ENCODE assay signal across 1 cellular context in the genomic region with DNA sequence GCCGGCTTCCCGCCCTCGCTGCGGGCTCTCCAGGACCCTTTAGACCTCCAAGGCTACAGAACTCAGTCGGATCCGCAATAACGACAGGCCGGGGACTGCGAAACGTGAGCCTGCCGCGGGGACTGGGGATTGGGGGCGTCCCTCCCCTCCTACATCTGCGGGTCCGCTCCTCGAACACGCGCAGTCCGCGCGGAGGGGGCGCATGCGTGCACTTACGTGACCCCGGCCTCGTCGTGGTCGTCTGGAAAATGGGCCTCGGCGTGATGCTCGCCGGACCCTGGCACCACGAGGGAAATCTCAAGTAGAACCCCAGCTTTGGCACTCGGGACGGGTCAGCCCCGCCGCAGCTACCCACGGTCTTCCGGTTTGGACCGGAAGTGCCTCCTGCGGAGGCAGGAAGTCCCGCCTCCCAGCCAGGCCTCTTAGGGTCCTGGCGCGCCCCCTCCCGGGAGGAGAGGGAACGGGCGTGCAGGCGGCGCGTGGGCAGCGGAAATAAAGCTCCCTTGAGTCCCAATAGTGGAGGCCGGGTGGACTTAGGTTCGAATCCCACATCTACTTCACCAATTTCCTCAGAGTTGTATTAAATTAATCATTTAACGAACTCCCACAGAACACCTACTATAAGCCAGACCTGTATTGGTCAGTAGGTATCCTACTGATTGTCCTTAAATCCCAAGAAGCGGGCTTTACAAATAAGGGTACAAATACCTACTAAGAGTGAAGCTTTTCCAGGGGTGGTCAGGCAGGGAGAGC.
A peak's percentile ranks its signal among the peaks of the same experiment; 100 is the strongest.
TF ChIP-seq lines count a peak whose summit lies in the region.

A gene with protein sequence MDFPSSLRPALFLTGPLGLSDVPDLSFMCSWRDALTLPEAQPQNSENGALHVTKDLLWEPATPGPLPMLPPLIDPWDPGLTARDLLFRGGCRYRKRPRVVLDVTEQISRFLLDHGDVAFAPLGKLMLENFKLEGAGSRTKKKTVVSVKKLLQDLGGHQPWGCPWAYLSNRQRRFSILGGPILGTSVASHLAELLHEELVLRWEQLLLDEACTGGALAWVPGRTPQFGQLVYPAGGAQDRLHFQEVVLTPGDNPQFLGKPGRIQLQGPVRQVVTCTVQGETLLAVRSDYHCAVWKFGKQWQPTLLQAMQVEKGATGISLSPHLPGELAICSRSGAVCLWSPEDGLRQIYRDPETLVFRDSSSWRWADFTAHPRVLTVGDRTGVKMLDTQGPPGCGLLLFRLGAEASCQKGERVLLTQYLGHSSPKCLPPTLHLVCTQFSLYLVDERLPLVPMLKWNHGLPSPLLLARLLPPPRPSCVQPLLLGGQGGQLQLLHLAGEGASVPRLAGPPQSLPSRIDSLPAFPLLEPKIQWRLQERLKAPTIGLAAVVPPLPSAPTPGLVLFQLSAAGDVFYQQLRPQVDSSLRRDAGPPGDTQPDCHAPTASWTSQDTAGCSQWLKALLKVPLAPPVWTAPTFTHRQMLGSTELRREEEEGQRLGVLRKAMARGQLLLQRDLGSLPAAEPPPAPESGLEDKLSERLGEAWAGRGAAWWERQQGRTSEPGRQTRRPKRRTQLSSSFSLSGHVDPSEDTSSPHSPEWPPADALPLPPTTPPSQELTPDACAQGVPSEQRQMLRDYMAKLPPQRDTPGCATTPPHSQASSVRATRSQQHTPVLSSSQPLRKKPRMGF (minus strand): TSS at position 373 of the 753 bp plus-strand sequence. CDS start 2,069 bp downstream, outside the sequence.

TF ChIP-seq in HepG2, 621 proteins besides CTCF, POLR2A, EP300 and RAD21 (continued from another document and continues in another):
- TF ChIP-seq, protein P1, sequence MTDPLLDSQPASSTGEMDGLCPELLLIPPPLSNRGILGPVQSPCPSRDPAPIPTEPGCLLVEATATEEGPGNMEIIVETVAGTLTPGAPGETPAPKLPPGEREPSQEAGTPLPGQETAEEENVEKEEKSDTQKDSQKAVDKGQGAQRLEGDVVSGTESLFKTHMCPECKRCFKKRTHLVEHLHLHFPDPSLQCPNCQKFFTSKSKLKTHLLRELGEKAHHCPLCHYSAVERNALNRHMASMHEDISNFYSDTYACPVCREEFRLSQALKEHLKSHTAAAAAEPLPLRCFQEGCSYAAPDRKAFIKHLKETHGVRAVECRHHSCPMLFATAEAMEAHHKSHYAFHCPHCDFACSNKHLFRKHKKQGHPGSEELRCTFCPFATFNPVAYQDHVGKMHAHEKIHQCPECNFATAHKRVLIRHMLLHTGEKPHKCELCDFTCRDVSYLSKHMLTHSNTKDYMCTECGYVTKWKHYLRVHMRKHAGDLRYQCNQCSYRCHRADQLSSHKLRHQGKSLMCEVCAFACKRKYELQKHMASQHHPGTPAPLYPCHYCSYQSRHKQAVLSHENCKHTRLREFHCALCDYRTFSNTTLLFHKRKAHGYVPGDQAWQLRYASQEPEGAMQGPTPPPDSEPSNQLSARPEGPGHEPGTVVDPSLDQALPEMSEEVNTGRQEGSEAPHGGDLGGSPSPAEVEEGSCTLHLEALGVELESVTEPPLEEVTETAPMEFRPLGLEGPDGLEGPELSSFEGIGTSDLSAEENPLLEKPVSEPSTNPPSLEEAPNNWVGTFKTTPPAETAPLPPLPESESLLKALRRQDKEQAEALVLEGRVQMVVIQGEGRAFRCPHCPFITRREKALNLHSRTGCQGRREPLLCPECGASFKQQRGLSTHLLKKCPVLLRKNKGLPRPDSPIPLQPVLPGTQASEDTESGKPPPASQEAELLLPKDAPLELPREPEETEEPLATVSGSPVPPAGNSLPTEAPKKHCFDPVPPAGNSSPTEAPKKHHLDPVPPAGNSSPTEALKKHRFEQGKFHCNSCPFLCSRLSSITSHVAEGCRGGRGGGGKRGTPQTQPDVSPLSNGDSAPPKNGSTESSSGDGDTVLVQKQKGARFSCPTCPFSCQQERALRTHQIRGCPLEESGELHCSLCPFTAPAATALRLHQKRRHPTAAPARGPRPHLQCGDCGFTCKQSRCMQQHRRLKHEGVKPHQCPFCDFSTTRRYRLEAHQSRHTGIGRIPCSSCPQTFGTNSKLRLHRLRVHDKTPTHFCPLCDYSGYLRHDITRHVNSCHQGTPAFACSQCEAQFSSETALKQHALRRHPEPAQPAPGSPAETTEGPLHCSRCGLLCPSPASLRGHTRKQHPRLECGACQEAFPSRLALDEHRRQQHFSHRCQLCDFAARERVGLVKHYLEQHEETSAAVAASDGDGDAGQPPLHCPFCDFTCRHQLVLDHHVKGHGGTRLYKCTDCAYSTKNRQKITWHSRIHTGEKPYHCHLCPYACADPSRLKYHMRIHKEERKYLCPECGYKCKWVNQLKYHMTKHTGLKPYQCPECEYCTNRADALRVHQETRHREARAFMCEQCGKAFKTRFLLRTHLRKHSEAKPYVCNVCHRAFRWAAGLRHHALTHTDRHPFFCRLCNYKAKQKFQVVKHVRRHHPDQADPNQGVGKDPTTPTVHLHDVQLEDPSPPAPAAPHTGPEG (CRISPR knock-in tag; IDR thresholded peaks at IDR 0.05): no peak
- TF ChIP-seq HHEX (CRISPR knock-in tag; IDR thresholded peaks at IDR 0.05) (no peak), ESRRA (CRISPR knock-in tag; IDR thresholded peaks at IDR 0.05; ENCODE audit: low read depth) (peak; percentile 71; the same call in 1 of the 2 replicates), NR2F1 (CRISPR knock-in tag; IDR thresholded peaks at IDR 0.05) (no peak), IRX3 (CRISPR knock-in tag; IDR thresholded peaks at IDR 0.05; ENCODE audit: borderline replicate concordance, low read depth) (peak; percentile 76; the same call in 1 of the 2 replicates), ARNT (IDR thresholded peaks at IDR 0.05) (no peak), KMT2B (CRISPR knock-in tag; IDR thresholded peaks at IDR 0.05) (peak; percentile 96), YY1 (IDR thresholded peaks at IDR 0.05; ENCODE audit: insufficient read depth, insufficient replicate concordance, low read depth, low read length) (peak; percentile 53), TCF7L2 (IDR thresholded peaks at IDR 0.05; ENCODE audit: low read depth, low read length) (no peak), PAX8 (CRISPR knock-in tag; IDR thresholded peaks at IDR 0.05; ENCODE audit: borderline replicate concordance) (no peak), RFX1 (IDR thresholded peaks at IDR 0.05) (no peak), SIN3B (IDR thresholded peaks at IDR 0.05; ENCODE audit: low read length) (peak; percentile 46; the same call in 1 of the 2 replicates), ZNF234 (CRISPR knock-in tag; conservative IDR thresholded peaks at IDR 0.05) (no peak), TBX2 (CRISPR knock-in tag; IDR thresholded peaks at IDR 0.05; ENCODE audit: borderline replicate concordance) (no peak; the same call in 1 of the 2 replicates), ZNF615 (CRISPR knock-in tag; IDR thresholded peaks at IDR 0.05; ENCODE audit: borderline replicate concordance) (0 out of 2 replicates have a peak, but pooled peaks have one; percentile 76), ARID2 (CRISPR knock-in tag; IDR thresholded peaks at IDR 0.05; ENCODE audit: borderline replicate concordance) (no peak), PRMT3 (CRISPR knock-in tag; IDR thresholded peaks at IDR 0.05; ENCODE audit: borderline replicate concordance, low read depth) (no peak), ZSCAN30 (CRISPR knock-in tag; IDR thresholded peaks at IDR 0.05) (0 out of 2 replicates have a peak, but pooled peaks have one; percentile 42), NFIB (CRISPR knock-in tag; IDR thresholded peaks at IDR 0.05; ENCODE audit: borderline replicate concordance) (no peak), ZNF614 (CRISPR knock-in tag; IDR thresholded peaks at IDR 0.05; ENCODE audit: borderline replicate concordance) (peak; percentile 94)
- TF ChIP-seq, protein P2, sequence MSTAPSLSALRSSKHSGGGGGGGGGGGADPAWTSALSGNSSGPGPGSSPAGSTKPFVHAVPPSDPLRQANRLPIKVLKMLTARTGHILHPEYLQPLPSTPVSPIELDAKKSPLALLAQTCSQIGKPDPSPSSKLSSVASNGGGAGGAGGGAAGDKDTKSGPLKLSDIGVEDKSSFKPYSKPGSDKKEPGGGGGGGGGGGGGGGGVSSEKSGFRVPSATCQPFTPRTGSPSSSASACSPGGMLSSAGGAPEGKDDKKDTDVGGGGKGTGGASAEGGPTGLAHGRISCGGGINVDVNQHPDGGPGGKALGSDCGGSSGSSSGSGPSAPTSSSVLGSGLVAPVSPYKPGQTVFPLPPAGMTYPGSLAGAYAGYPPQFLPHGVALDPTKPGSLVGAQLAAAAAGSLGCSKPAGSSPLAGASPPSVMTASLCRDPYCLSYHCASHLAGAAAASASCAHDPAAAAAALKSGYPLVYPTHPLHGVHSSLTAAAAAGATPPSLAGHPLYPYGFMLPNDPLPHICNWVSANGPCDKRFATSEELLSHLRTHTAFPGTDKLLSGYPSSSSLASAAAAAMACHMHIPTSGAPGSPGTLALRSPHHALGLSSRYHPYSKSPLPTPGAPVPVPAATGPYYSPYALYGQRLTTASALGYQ (CRISPR knock-in tag; IDR thresholded peaks at IDR 0.05): peak; percentile 91
- TF ChIP-seq, protein P3, sequence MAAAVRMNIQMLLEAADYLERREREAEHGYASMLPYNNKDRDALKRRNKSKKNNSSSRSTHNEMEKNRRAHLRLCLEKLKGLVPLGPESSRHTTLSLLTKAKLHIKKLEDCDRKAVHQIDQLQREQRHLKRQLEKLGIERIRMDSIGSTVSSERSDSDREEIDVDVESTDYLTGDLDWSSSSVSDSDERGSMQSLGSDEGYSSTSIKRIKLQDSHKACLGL (CRISPR knock-in tag; IDR thresholded peaks at IDR 0.05): peak; percentile 85; the same call in 1 of the 2 replicates
- TF ChIP-seq, protein P4, sequence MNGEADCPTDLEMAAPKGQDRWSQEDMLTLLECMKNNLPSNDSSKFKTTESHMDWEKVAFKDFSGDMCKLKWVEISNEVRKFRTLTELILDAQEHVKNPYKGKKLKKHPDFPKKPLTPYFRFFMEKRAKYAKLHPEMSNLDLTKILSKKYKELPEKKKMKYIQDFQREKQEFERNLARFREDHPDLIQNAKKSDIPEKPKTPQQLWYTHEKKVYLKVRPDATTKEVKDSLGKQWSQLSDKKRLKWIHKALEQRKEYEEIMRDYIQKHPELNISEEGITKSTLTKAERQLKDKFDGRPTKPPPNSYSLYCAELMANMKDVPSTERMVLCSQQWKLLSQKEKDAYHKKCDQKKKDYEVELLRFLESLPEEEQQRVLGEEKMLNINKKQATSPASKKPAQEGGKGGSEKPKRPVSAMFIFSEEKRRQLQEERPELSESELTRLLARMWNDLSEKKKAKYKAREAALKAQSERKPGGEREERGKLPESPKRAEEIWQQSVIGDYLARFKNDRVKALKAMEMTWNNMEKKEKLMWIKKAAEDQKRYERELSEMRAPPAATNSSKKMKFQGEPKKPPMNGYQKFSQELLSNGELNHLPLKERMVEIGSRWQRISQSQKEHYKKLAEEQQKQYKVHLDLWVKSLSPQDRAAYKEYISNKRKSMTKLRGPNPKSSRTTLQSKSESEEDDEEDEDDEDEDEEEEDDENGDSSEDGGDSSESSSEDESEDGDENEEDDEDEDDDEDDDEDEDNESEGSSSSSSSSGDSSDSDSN (CRISPR knock-in tag; IDR thresholded peaks at IDR 0.05): peak; percentile 45; the same call in 1 of the 2 replicates
- TF ChIP-seq, protein P5, sequence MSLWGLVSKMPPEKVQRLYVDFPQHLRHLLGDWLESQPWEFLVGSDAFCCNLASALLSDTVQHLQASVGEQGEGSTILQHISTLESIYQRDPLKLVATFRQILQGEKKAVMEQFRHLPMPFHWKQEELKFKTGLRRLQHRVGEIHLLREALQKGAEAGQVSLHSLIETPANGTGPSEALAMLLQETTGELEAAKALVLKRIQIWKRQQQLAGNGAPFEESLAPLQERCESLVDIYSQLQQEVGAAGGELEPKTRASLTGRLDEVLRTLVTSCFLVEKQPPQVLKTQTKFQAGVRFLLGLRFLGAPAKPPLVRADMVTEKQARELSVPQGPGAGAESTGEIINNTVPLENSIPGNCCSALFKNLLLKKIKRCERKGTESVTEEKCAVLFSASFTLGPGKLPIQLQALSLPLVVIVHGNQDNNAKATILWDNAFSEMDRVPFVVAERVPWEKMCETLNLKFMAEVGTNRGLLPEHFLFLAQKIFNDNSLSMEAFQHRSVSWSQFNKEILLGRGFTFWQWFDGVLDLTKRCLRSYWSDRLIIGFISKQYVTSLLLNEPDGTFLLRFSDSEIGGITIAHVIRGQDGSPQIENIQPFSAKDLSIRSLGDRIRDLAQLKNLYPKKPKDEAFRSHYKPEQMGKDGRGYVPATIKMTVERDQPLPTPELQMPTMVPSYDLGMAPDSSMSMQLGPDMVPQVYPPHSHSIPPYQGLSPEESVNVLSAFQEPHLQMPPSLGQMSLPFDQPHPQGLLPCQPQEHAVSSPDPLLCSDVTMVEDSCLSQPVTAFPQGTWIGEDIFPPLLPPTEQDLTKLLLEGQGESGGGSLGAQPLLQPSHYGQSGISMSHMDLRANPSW (CRISPR knock-in tag; IDR thresholded peaks at IDR 0.05; ENCODE audit: borderline replicate concordance): no peak
- TF ChIP-seq, protein P6, sequence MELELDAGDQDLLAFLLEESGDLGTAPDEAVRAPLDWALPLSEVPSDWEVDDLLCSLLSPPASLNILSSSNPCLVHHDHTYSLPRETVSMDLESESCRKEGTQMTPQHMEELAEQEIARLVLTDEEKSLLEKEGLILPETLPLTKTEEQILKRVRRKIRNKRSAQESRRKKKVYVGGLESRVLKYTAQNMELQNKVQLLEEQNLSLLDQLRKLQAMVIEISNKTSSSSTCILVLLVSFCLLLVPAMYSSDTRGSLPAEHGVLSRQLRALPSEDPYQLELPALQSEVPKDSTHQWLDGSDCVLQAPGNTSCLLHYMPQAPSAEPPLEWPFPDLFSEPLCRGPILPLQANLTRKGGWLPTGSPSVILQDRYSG (CRISPR knock-in tag; IDR thresholded peaks at IDR 0.05): 0 out of 2 replicates have a peak, but pooled peaks have one; percentile 48
- TF ChIP-seq, protein P7, sequence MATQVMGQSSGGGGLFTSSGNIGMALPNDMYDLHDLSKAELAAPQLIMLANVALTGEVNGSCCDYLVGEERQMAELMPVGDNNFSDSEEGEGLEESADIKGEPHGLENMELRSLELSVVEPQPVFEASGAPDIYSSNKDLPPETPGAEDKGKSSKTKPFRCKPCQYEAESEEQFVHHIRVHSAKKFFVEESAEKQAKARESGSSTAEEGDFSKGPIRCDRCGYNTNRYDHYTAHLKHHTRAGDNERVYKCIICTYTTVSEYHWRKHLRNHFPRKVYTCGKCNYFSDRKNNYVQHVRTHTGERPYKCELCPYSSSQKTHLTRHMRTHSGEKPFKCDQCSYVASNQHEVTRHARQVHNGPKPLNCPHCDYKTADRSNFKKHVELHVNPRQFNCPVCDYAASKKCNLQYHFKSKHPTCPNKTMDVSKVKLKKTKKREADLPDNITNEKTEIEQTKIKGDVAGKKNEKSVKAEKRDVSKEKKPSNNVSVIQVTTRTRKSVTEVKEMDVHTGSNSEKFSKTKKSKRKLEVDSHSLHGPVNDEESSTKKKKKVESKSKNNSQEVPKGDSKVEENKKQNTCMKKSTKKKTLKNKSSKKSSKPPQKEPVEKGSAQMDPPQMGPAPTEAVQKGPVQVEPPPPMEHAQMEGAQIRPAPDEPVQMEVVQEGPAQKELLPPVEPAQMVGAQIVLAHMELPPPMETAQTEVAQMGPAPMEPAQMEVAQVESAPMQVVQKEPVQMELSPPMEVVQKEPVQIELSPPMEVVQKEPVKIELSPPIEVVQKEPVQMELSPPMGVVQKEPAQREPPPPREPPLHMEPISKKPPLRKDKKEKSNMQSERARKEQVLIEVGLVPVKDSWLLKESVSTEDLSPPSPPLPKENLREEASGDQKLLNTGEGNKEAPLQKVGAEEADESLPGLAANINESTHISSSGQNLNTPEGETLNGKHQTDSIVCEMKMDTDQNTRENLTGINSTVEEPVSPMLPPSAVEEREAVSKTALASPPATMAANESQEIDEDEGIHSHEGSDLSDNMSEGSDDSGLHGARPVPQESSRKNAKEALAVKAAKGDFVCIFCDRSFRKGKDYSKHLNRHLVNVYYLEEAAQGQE (IDR thresholded peaks at IDR 0.05; ENCODE audit: borderline replicate concordance in 1 of 2, low read depth in 1 of 2, low read length in 2 of 2): 0 out of 4 replicates have a peak, but pooled peaks of 1 of the 2 experiments have one; percentile 6
